ENCODE assay signal across 18 cellular contexts in genomic region chr15:99955532-99955931, GRCh38.
DNase-seq lines count a peak whose midpoint lies in the region; ATAC-seq and TF ChIP-seq lines count a peak whose summit lies in the region.
"Had no signal": no experiment of that assay in that cellular context is flagged by ENCODE, and none has a peak within 500 bp of the region (broad histone marks: within the 10 kb centered on the region; RNA-seq: fewer than 3 reads in every experiment).

No MANE protein-coding gene starts in this region.

- H3K27me3 Mint-ChIP-seq in activated CD8-positive, alpha-beta memory T cell treated with anti-CD3 and anti-CD28 coated beads, Interleukin-2, amount 10 ng/mL, durations not matched to agents 7 days and 5 days: peaks cover 10% of the 10 kb centered on the region

- H3K36me3 Mint-ChIP-seq in activated CD8-positive, alpha-beta memory T cell treated with anti-CD3 and anti-CD28 coated beads, Interleukin-2, amount 10 ng/mL, durations not matched to agents 7 days and 5 days: no peaks in the 10 kb centered on the region
- H3K36me3 Mint-ChIP-seq: CD14-positive monocyte had no signal

- no peak for TF ChIP-seq POLR2A in lower leg skin (IDR thresholded peaks at IDR 0.05)

- no peak overlapping the region for H3K4me3 Mint-ChIP-seq in activated CD8-positive, alpha-beta memory T cell treated with anti-CD3 and anti-CD28 coated beads, Interleukin-2, amount 10 ng/mL, durations not matched to agents 7 days and 5 days
- H3K4me3 Mint-ChIP-seq: CD14-positive monocyte, HFFc6 had no signal

- no peaks in the 10 kb centered on the region for H3K36me3 ChIP-seq in left lung
- H3K36me3 ChIP-seq: Peyer's patch had no signal

- intact Hi-C loops in lower leg skin (cut with DNase I; ENCODE audit: low total_unique reads) (no loop called here), left lung (cut with DNase I) (no loop called here)

- no peaks in the 10 kb centered on the region for H3K9me3 ChIP-seq in left lung
- H3K9me3 ChIP-seq: Peyer's patch had no signal

- H3K4me1 Mint-ChIP-seq in activated CD8-positive, alpha-beta memory T cell treated with anti-CD3 and anti-CD28 coated beads, Interleukin-2, amount 10 ng/mL, durations not matched to agents 7 days and 5 days: no peaks in the 10 kb centered on the region
- H3K4me1 Mint-ChIP-seq: CD14-positive monocyte had no signal

- no peaks in the 10 kb centered on the region for H3K27me3 ChIP-seq in left lung
- H3K27me3 ChIP-seq: Peyer's patch had no signal

- CTCF ChIA-PET in activated CD8-positive, alpha-beta memory T cell treated with anti-CD3 and anti-CD28 coated beads, Interleukin-2, amount 10 ng/mL, durations not matched to agents 7 days and 5 days (lab: Charles Lee): no interaction called here

- no peak overlapping the region for H3K27ac ChIP-seq in left lung
- H3K27ac ChIP-seq: 22Rv1 had no signal

- TF ChIP-seq CTCF in lower leg skin (IDR thresholded peaks at IDR 0.05): no peak
- no peak for TF ChIP-seq CTCF in left lung (IDR thresholded peaks at IDR 0.05)

- ATAC-seq in activated CD8-positive, alpha-beta memory T cell treated with anti-CD3 and anti-CD28 coated beads, Interleukin-2, amount 10 ng/mL, durations not matched to agents 7 days and 5 days: no peak
- no peak for ATAC-seq in GM19351 (IDR thresholded peaks at IDR 0.05; ENCODE audit: unreplicated experiment)
- no peak for ATAC-seq in left lung

- 88 to 92% methylated on average over 6 of the region's 6 CpGs for WGBS in lower leg skin, 2 donors

- H3K27ac Mint-ChIP-seq in activated CD8-positive, alpha-beta memory T cell treated with anti-CD3 and anti-CD28 coated beads, Interleukin-2, amount 10 ng/mL, durations not matched to agents 7 days and 5 days: no peak overlapping the region
- H3K27ac Mint-ChIP-seq: CD14-positive monocyte, HFFc6 had no signal

- peak; percentile 15 for DNase-seq in activated CD8-positive, alpha-beta memory T cell treated with anti-CD3 and anti-CD28 coated beads for 24 hours
- no peak for DNase-seq in activated CD8-positive, alpha-beta memory T cell treated with anti-CD3 and anti-CD28 coated beads, Interleukin-2, amount 10 ng/mL, durations not matched to agents 7 days and 5 days
- DNase-seq in ecto neural progenitor cell (ENCODE audit: low spot score): peak; percentile 26
- peak; percentile 8 to 66 for DNase-seq in lower leg skin (ENCODE audit: low spot score in 2 of 2)
- DNase-seq in stimulated activated CD8-positive, alpha-beta memory T cell treated with anti-CD3 and anti-CD28 coated beads, Interleukin-4, amount 100 ng/mL, for 48 hours: peak; percentile 4
- no peak for DNase-seq in SHP77 (lab: John Stamatoyannopoulos, UW)
- no peak for DNase-seq in left lung
- DNase-seq: DMS79 treated with DMSO at 0.1 percent for 48 hours, HFFc6, IMR-90, Karpas-422, NCI-H1048, NCI-H2081, Right ventricle myocardium superior had no signal

- H3K9me3 Mint-ChIP-seq in activated CD8-positive, alpha-beta memory T cell treated with anti-CD3 and anti-CD28 coated beads, Interleukin-2, amount 10 ng/mL, durations not matched to agents 7 days and 5 days (ENCODE audit: low read depth): no peaks in the 10 kb centered on the region

- H3K4me3 ChIP-seq in lower leg skin (ENCODE audit: low read depth, poor library complexity, severe bottlenecking): no peak overlapping the region
- no peak overlapping the region for H3K4me3 ChIP-seq in left lung
- H3K4me3 ChIP-seq: Peyer's patch had no signal

- no peaks in the 10 kb centered on the region for H3K4me1 ChIP-seq in left lung
- H3K4me1 ChIP-seq: Peyer's patch had no signal

Comparison
In these comparisons a context has a peak if more than half of its experiments do, and no peak if none do; other contexts are left out.
1. DNase-seq: peak in activated CD8-positive, alpha-beta memory T cell treated with anti-CD3 and anti-CD28 coated beads for 24 hours (single experiment), ecto neural progenitor cell (single experiment), lower leg skin (2 of 2) and stimulated activated CD8-positive, alpha-beta memory T cell treated with anti-CD3 and anti-CD28 coated beads, Interleukin-4, amount 100 ng/mL, for 48 hours (single experiment); none in activated CD8-positive, alpha-beta memory T cell treated with anti-CD3 and anti-CD28 coated beads, Interleukin-2, amount 10 ng/mL, durations not matched to agents 7 days and 5 days (single experiment), SHP77 (0 of 2) and left lung (0 of 2).